Comparison of ENCODE assay signal across 24 cellular contexts in genomic region chr4:41844327-41844726, GRCh38.
"Had no signal": no experiment of that assay in that cellular context is flagged by ENCODE, and none has a peak within 500 bp of the region (broad histone marks: within the 10 kb centered on the region; RNA-seq: fewer than 3 reads in every experiment).

No MANE protein-coding gene starts in this region.

- H3K4me3 ChIP-seq: colonic mucosa, gastroesophageal sphincter, left lung, skin epidermis, tibial nerve, uterus had no signal

- ATAC-seq: activated CD8-positive, alpha-beta T cell treated with anti-CD3 and anti-CD28 coated beads, Interleukin-2, amount 10 ng/mL, durations not matched to agents 7 days and 5 days; gastroesophageal sphincter; left lung; natural killer cell; right cardiac atrium; stimulated activated naive B cell treated with anti-CD40 and anti-IgM and Interleukin-4, amounts not matched to agents 10 μg/mL and 1 μg/mL and 100 μg/mL, for 72 hours had no signal

- H3K9me3 ChIP-seq: colonic mucosa, gastroesophageal sphincter, left lung, tibial nerve, uterus had no signal

- DNase-seq: activated CD4-positive, alpha-beta T cell treated with anti-CD3 and anti-CD28 coated beads, Interleukin-2, amount 10 ng/mL, durations not matched to agents 24 days and 14 days; activated CD4-positive, CD25-positive, alpha-beta regulatory T cell; activated CD8-positive, alpha-beta memory T cell treated with anti-CD3 and anti-CD28 coated beads, Interleukin-2, amount 50 U/mL, for 4 hours; activated CD8-positive, alpha-beta T cell treated with anti-CD3 and anti-CD28 coated beads, Interleukin-2, amount 10 ng/mL, durations not matched to agents 7 days and 5 days; activated gamma-delta T cell; activated T-cell treated with anti-CD3 and anti-CD28 coated beads, Interleukin-2, amount 50 U/mL, for 48 hours; amniotic stem cell; central memory CD4-positive, alpha-beta T cell; colonic mucosa; islet precursor cell; left lung; mammary epithelial cell; natural killer cell; right cardiac atrium; stimulated activated CD4-positive, alpha-beta T cell treated with anti-CD3 and anti-CD28 coated beads, Interleukin-15, amount 100 ng/mL, for 24 hours; stimulated activated CD4-positive, alpha-beta T cell treated with anti-CD3 and anti-CD28 coated beads, Interleukin-4, amount 100 ng/mL, for 1 hour; stimulated activated naive B cell treated with anti-CD40 and anti-IgM and Interleukin-4, amounts not matched to agents 10 μg/mL and 1 μg/mL and 100 μg/mL, for 72 hours; substantia nigra; uterus had no signal

- FAIRE-seq: endometrium, TTC549 had no signal

- H3K27ac ChIP-seq: colonic mucosa, gastroesophageal sphincter, left lung, skin epidermis, tibial nerve, uterus had no signal

- H3K27me3 ChIP-seq: colonic mucosa, tibial nerve, uterus had no signal

- H3K4me1 ChIP-seq: colonic mucosa, gastroesophageal sphincter, left lung, tibial nerve, uterus had no signal

- H3K36me3 ChIP-seq: colonic mucosa, gastroesophageal sphincter, left lung, tibial nerve, uterus had no signal
